ENCODE assay signal across 20 cellular contexts in the genomic region with DNA sequence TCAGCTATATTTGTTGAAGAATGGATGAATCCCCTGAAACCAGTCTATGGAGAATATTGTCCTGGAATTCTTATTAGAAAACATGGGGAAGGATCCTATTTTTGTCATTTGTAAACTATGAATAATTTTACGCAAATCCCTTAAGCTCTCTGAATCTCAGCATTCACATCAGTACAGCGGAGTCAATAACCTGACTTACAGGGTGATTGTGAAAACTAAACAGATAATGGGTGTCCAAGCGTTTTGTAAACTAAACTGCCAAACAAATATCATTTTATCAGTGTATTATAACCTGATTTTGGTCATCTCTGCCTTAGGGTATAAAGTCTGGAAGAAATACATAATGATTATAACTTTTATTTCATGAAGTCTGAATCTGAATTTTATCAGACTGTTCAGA. TPM values are rescaled to one million over a fixed set of nuclear protein-coding genes. Genes with fewer than 3 reads are reported as not detected.
"Had no signal": no experiment of that assay in that cellular context is flagged by ENCODE, and none has a peak within 500 bp of the region (broad histone marks: within the 10 kb centered on the region; RNA-seq: fewer than 3 reads in every experiment).

No MANE protein-coding gene starts in this region.

- H3K27ac ChIP-seq: epithelial cell of prostate, esophagus squamous epithelium, foreskin keratinocyte, left lung, lower lobe of right lung, neutrophil, suprapubic skin, thyroid gland had no signal

- H3K4me1 ChIP-seq: esophagus squamous epithelium, lower lobe of right lung, suprapubic skin, thyroid gland had no signal

- DNase-seq: cerebellar nuclear complex; effector memory CD8-positive, alpha-beta T cell; esophagus squamous epithelium; foreskin keratinocyte; left lung; lower lobe of right lung; naive thymus-derived CD4-positive, alpha-beta T cell; nephron progenitor cell; posterior cingulate gyrus; stimulated activated CD4-positive, alpha-beta T cell treated with anti-CD3 and anti-CD28 coated beads, Interleukin-4, amount 100 ng/mL, for 1 hour; stimulated activated CD8-positive, alpha-beta memory T cell treated with anti-CD3 and anti-CD28 coated beads, Interleukin-4, amount 100 ng/mL, for 48 hours; stimulated activated naive CD8-positive, alpha-beta T cell treated with anti-CD3 and anti-CD28 coated beads, Interleukin-15, Interleukin-2, amounts not matched to agents 100 U/mL and 50 U/mL, for 24 hours; thyroid gland had no signal

- ATAC-seq: effector memory CD8-positive, alpha-beta T cell; foreskin keratinocyte; left lung; lower lobe of right lung; naive thymus-derived CD4-positive, alpha-beta T cell; stimulated activated effector memory CD8-positive, alpha-beta T cell treated with anti-CD3 and anti-CD28 coated beads, Interleukin-12 subunit alpha, Interleukin-12 subunit beta, amount 100 ng/mL, for 72 hours; stimulated activated naive CD8-positive, alpha-beta T cell treated with anti-CD3 and anti-CD28 coated beads, Interleukin-15, Interleukin-2, amounts not matched to agents 100 U/mL and 50 U/mL, for 24 hours had no signal

- H3K9me3 ChIP-seq: esophagus squamous epithelium, left lung, lower lobe of right lung, neutrophil, suprapubic skin, thyroid gland had no signal

- H3K36me3 ChIP-seq: esophagus squamous epithelium, left lung, lower lobe of right lung, neutrophil, suprapubic skin, thyroid gland had no signal

- H3K4me3 ChIP-seq: esophagus squamous epithelium, left lung, lower lobe of right lung, suprapubic skin, thyroid gland had no signal

- H3K27me3 ChIP-seq: esophagus squamous epithelium, foreskin keratinocyte, left lung, thyroid gland had no signal

RNA-seq across cellular contexts. Expression of a gene that starts 10.0 kb away (rescaled TPM):
- total RNA-seq: foreskin keratinocyte; kidney epithelial cell; mononuclear cell; naive thymus-derived CD4-positive, alpha-beta T cell; osteoblast had no signal
- polyA plus RNA-seq: foreskin keratinocyte; naive thymus-derived CD4-positive, alpha-beta T cell had no signal

RNA-seq across cellular contexts. Expression of a gene that starts 19.4 kb away (rescaled TPM):
- total RNA-seq: foreskin keratinocyte; kidney epithelial cell; mononuclear cell; naive thymus-derived CD4-positive, alpha-beta T cell; suprapubic skin had no signal
- polyA plus RNA-seq: foreskin keratinocyte; naive thymus-derived CD4-positive, alpha-beta T cell had no signal

RNA-seq across cellular contexts. Expression of a gene that starts 52.3 kb away (rescaled TPM):
- total RNA-seq: foreskin keratinocyte had no signal
- polyA plus RNA-seq: foreskin keratinocyte had no signal
